ENCODE assay signal across 8 cellular contexts in the genomic region with DNA sequence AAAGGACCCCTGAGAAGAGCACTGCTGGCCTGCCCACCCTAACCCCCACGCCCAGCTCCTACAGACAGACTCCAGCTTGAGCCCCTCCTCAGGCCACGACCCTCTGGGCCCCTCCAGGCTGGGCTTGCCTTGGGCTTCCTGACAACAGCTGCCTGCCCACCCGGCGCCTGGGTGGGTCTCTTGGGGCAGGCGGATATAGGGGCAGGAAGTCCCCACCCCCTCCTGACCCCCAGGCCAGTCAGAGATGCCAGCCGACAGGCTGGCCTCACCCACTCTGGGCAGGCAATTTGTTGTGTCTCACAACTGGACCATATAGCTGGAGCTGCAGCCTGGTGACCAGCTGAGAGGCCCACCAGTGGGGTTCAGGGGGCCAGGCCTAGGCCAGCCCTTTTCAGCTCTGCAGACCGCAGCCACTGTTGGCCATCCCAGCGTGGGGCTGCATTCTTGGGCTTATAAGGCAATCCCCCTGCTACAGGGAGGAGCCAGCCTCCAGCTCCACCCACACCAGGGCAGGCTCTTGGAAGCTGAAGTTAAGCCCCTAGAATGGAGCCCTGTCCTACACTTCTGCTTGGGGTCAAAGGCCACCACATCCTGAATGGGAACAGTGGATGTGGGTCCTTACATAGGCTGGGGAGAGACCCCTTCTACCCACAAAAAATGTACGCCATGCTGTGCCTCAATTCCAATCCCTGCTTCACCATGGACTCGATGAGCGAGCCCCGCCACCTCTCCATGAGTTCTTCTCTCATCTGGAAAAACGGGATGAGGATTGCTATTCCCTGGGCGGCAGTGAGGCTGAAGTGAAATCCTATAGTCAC. TPM values are rescaled to one million over a fixed set of nuclear protein-coding genes. Genes with fewer than 3 reads are reported as not detected.
DNase-seq lines count a peak whose midpoint lies in the region; ATAC-seq, FAIRE-seq and TF ChIP-seq lines count a peak whose summit lies in the region.

No MANE protein-coding gene starts in this region.

- H3K4me2 ChIP-seq in keratinocyte (ENCODE audit: control insufficient read depth, extremely low read depth, insufficient read depth, low read depth, low read length) = peak overlapping the region; percentile 92

- peaks cover 3% of the 10 kb centered on the region for H4K20me1 ChIP-seq in keratinocyte (ENCODE audit: control insufficient read depth, extremely low read depth, insufficient read depth, low read length)

- DNase-seq in AG20443 (ENCODE audit: low spot score) (peak; percentile 85), astrocyte of the hippocampus (ENCODE audit: low read depth, low spot score) (peak; percentile 96), keratinocyte (ENCODE audit: low read depth, low spot score) (no peak), small intestine (no peak)
- no peak for DNase-seq in activated naive CD4-positive, alpha-beta T cell (lab: John Stamatoyannopoulos, UW)

- H3K36me3 ChIP-seq in keratinocyte (ENCODE audit: control insufficient read depth in 2 of 2, extremely low read depth in 1 of 2, insufficient read depth in 2 of 2, low read length in 2 of 2) = peaks cover 7 to 18% of the 10 kb centered on the region in 2 experiments
- peaks cover 0 to 23% (median 13%) of the 10 kb centered on the region in 5 donors for H3K36me3 ChIP-seq in subcutaneous abdominal adipose tissue (ENCODE audit: control insufficient read depth in 5 of 5, insufficient read depth in 5 of 5, low read length in 5 of 5)
- no peaks in the 10 kb centered on the region for H3K36me3 ChIP-seq in small intestine (ENCODE audit: control insufficient read depth in 2 of 2, insufficient read depth in 2 of 2, low read length in 2 of 2)

- no peak for TF ChIP-seq CTCF in keratinocyte (optimal IDR thresholded peaks at IDR 0.05 in 1 of 3, IDR thresholded peaks at IDR 0.05 in 1 of 3, conservative IDR thresholded peaks at IDR 0.05 in 1 of 3; ENCODE audit: extremely low read depth in 1 of 3, insufficient read depth in 2 of 3, low read length in 3 of 3)

- FAIRE-seq in keratinocyte (lab: Jason Lieb, UNC) (no peak), small intestine (lab: Jason Lieb, UNC) (no peak)

- H3K27ac ChIP-seq in keratinocyte (ENCODE audit: control insufficient read depth, insufficient read depth, low read length) (peak overlapping the region; percentile 80), subcutaneous abdominal adipose tissue (ENCODE audit: low read depth, low read length) (peak overlapping the region; percentile 74), small intestine (ENCODE audit: low read depth in 1 of 2, low read length in 1 of 2) (peak overlapping the region in 1 of 2 donors; percentile 83)

- peaks cover 24% of the 10 kb centered on the region for H3K79me2 ChIP-seq in keratinocyte (ENCODE audit: control insufficient read depth, insufficient read depth, low read length)

- H3K27me3 ChIP-seq in keratinocyte (ENCODE audit: control insufficient read depth, extremely low read depth, insufficient read depth, low read length) = no peaks in the 10 kb centered on the region
- no peaks in the 10 kb centered on the region for H3K27me3 ChIP-seq in subcutaneous abdominal adipose tissue (ENCODE audit: control insufficient read depth in 5 of 5, insufficient read depth in 4 of 5, low read length in 5 of 5)
- H3K27me3 ChIP-seq in small intestine (ENCODE audit: control insufficient read depth in 2 of 2, insufficient read depth in 2 of 2, low read length in 2 of 2) = no peaks in the 10 kb centered on the region

- H3K9ac ChIP-seq in keratinocyte (ENCODE audit: control insufficient read depth, extremely low read depth, insufficient read depth, low read length) = peak overlapping the region; percentile 64
- H3K9ac ChIP-seq in subcutaneous abdominal adipose tissue (ENCODE audit: low read length in 5 of 5) = peak overlapping the region in 2 of 5 donors; percentile 34 to 59

- peaks cover 42% of the 10 kb centered on the region for H3K4me1 ChIP-seq in keratinocyte (ENCODE audit: control insufficient read depth, extremely low read depth, insufficient read depth, low read length)
- peaks cover 0 to 50% (median 44%) of the 10 kb centered on the region in 5 donors for H3K4me1 ChIP-seq in subcutaneous abdominal adipose tissue (ENCODE audit: control insufficient read depth in 5 of 5, insufficient read depth in 5 of 5, low read length in 5 of 5)
- H3K4me1 ChIP-seq in small intestine (ENCODE audit: control insufficient read depth in 2 of 2, insufficient read depth in 1 of 2, low read depth in 1 of 2, low read length in 1 of 2) = peaks cover 0 to 3% of the 10 kb centered on the region in 2 donors

- H3K4me3 ChIP-seq in keratinocyte (ENCODE audit: control insufficient read depth in 2 of 3, extremely low read depth in 1 of 3, insufficient read depth in 2 of 3, low read depth in 1 of 3, low read length in 3 of 3) = peak overlapping the region in 2 of 3 experiments; percentile 11 to 77
- H3K4me3 ChIP-seq in subcutaneous abdominal adipose tissue (ENCODE audit: low read depth in 1 of 5, low read length in 5 of 5) = peak overlapping the region in 4 of 5 donors; percentile 29 to 79 (median 64)
- no peak overlapping the region for H3K4me3 ChIP-seq in small intestine (ENCODE audit: low read depth in 1 of 2, low read length in 2 of 2)

- 62 to 83% (median 74%) methylated on average over 14 of the region's 14 CpGs for WGBS in small intestine, 3 donors

- TF ChIP-seq EP300 in Ishikawa (IDR thresholded peaks at IDR 0.05; ENCODE audit: borderline replicate concordance) = peak; percentile 44; the same call in 1 of the 2 replicates

- H3K9me1 ChIP-seq in keratinocyte (ENCODE audit: control insufficient read depth, extremely low read depth, insufficient read depth, low read length) = peaks cover 4% of the 10 kb centered on the region

- TF ChIP-seq RAD21 in Ishikawa (IDR thresholded peaks at IDR 0.05; ENCODE audit: low read depth) = no peak

- H2AFZ ChIP-seq in keratinocyte (ENCODE audit: control insufficient read depth, low read length) = no peak overlapping the region

- H3K9me3 ChIP-seq in keratinocyte (ENCODE audit: control insufficient read depth, low read depth, low read length) (no peaks in the 10 kb centered on the region), subcutaneous abdominal adipose tissue (ENCODE audit: control insufficient read depth in 5 of 5, low read length in 5 of 5) (no peaks in the 10 kb centered on the region), small intestine (ENCODE audit: control insufficient read depth, low read depth) (no peaks in the 10 kb centered on the region)

- dilution Hi-C loops in keratinocyte (cut with MboI; ENCODE audit: extremely low pct_ligation_motif_present, low sequenced_read_pairs) = no loop called here

- no peak for ATAC-seq in HG03565 (IDR thresholded peaks at IDR 0.05; ENCODE audit: unreplicated experiment)

TF ChIP-seq in Ishikawa, 13 proteins besides CTCF, POLR2A, EP300 and RAD21 (continues in another document):
- no peak for TF ChIP-seq NFIC (IDR thresholded peaks at IDR 0.05)

RNA-seq across cellular contexts. Expression of gene PDLIM7, which starts 2.0 kb away (rescaled TPM):
- polyA plus RNA-seq in keratinocyte = 48.5 to 83.6 TPM (median 60.5 TPM) in 3 replicates
- polyA plus RNA-seq in keratinocyte (2011; ENCODE audit: low read depth) = 23.4 TPM
- 33.0 and 72.1 TPM in 2 replicates for polyA plus RNA-seq in keratinocyte (2011; cell fraction: cytosol; rRNA removed)
- 124 and 193 TPM in 2 replicates for polyA plus RNA-seq in keratinocyte (2011; cell fraction: nucleus; rRNA removed)
- polyA plus RNA-seq in keratinocyte (2012; ENCODE audit: low replicate concordance) = 35.6 and 111 TPM in 2 replicates
- 39.5 to 63.3 TPM (median 44.1 TPM) in 3 replicates for polyA minus RNA-seq in keratinocyte
- 84.2 TPM for polyA minus RNA-seq in keratinocyte (2011; cell fraction: cytosol; rRNA and poly(A)+ RNA removed)
- polyA minus RNA-seq in keratinocyte (2011; cell fraction: nucleus; rRNA and poly(A)+ RNA removed) = 61.5 and 66.3 TPM in 2 replicates
- polyA plus RNA-seq in small intestine = 10 to 100 TPM in 1 of 3 donors, 1 to 10 TPM in 2; 3.8 to 44.4 (median 8.9) TPM

RNA-seq across cellular contexts. Expression of gene DOK3, which starts 14.2 kb away (rescaled TPM):
- polyA plus RNA-seq in keratinocyte (1.5 to 3.6 TPM (median 1.7 TPM) in 3 replicates), small intestine (1 to 10 TPM; 3.1 to 6.0 (median 4.1) TPM)
- polyA plus RNA-seq in keratinocyte (2011; ENCODE audit: low read depth) = 0.84 TPM
- 1.2 and 1.4 TPM in 2 replicates for polyA plus RNA-seq in keratinocyte (2011; cell fraction: cytosol; rRNA removed)
- polyA plus RNA-seq in keratinocyte (2011; cell fraction: nucleus; rRNA removed) = 12.7 and 16.8 TPM in 2 replicates
- polyA plus RNA-seq in keratinocyte (2012; ENCODE audit: low replicate concordance) = 1.2 and 2.1 TPM in 2 replicates
- polyA minus RNA-seq in keratinocyte = 0.75 to 2.6 TPM (median 2.5 TPM) in 3 replicates
- not detected for polyA minus RNA-seq in keratinocyte (2011; cell fraction: cytosol; rRNA and poly(A)+ RNA removed)
- polyA minus RNA-seq in keratinocyte (2011; cell fraction: nucleus; rRNA and poly(A)+ RNA removed) = 4.9 and 5.4 TPM in 2 replicates

RNA-seq across cellular contexts. Expression of gene DDX41, which starts 21.3 kb away (rescaled TPM):
- polyA plus RNA-seq in keratinocyte (71.3 to 95.8 TPM (median 81.7 TPM) in 3 replicates), small intestine (10 to 100 TPM; 81.9 to 93.0 (median 82.3) TPM)
- 49.8 TPM for polyA plus RNA-seq in keratinocyte (2011; ENCODE audit: low read depth)
- 52.7 and 109 TPM in 2 replicates for polyA plus RNA-seq in keratinocyte (2011; cell fraction: cytosol; rRNA removed)
- polyA plus RNA-seq in keratinocyte (2011; cell fraction: nucleus; rRNA removed) = 123 and 141 TPM in 2 replicates
- 60.4 and 119 TPM in 2 replicates for polyA plus RNA-seq in keratinocyte (2012; ENCODE audit: low replicate concordance)
- 72.8 to 95.0 TPM (median 76.2 TPM) in 3 replicates for polyA minus RNA-seq in keratinocyte
- 368 TPM for polyA minus RNA-seq in keratinocyte (2011; cell fraction: cytosol; rRNA and poly(A)+ RNA removed)
- polyA minus RNA-seq in keratinocyte (2011; cell fraction: nucleus; rRNA and poly(A)+ RNA removed) = 66.2 and 69.3 TPM in 2 replicates

RNA-seq across cellular contexts. Expression of gene DBN1, which starts 22.0 kb away (rescaled TPM):
- polyA plus RNA-seq in keratinocyte (57.2 to 73.4 TPM (median 59.4 TPM) in 3 replicates), small intestine (10 to 100 TPM in 1 of 3 donors, 1 to 10 TPM in 2; 1.6 to 32.0 (median 5.1) TPM)
- 72.5 TPM for polyA plus RNA-seq in keratinocyte (2011; ENCODE audit: low read depth)
- polyA plus RNA-seq in keratinocyte (2011; cell fraction: cytosol; rRNA removed) = 22.6 and 62.3 TPM in 2 replicates
- polyA plus RNA-seq in keratinocyte (2011; cell fraction: nucleus; rRNA removed) = 107 and 138 TPM in 2 replicates
- 24.6 and 97.5 TPM in 2 replicates for polyA plus RNA-seq in keratinocyte (2012; ENCODE audit: low replicate concordance)
- 54.7 to 116 TPM (median 75.6 TPM) in 3 replicates for polyA minus RNA-seq in keratinocyte
- polyA minus RNA-seq in keratinocyte (2011; cell fraction: cytosol; rRNA and poly(A)+ RNA removed) = 127 TPM
- 50.9 and 67.5 TPM in 2 replicates for polyA minus RNA-seq in keratinocyte (2011; cell fraction: nucleus; rRNA and poly(A)+ RNA removed)

RNA-seq across cellular contexts. Expression of gene PRR7, which starts 48.8 kb away (rescaled TPM):
- polyA plus RNA-seq in keratinocyte = 1.1 to 4.7 TPM (median 4.3 TPM) in 3 replicates
- polyA plus RNA-seq in keratinocyte (2011; ENCODE audit: low read depth) = 0.69 TPM
- 2.2 and 14.0 TPM in 2 replicates for polyA plus RNA-seq in keratinocyte (2011; cell fraction: cytosol; rRNA removed)
- polyA plus RNA-seq in keratinocyte (2011; cell fraction: nucleus; rRNA removed) = 2.8 and 7.2 TPM in 2 replicates
- polyA plus RNA-seq in keratinocyte (2012; ENCODE audit: low replicate concordance) = 2.0 and 7.7 TPM in 2 replicates
- polyA minus RNA-seq in keratinocyte = 0.32 to 2.3 TPM (median 0.40 TPM) in 3 replicates
- 14.4 TPM for polyA minus RNA-seq in keratinocyte (2011; cell fraction: cytosol; rRNA and poly(A)+ RNA removed)
- 2.2 and 3.4 TPM in 2 replicates for polyA minus RNA-seq in keratinocyte (2011; cell fraction: nucleus; rRNA and poly(A)+ RNA removed)
- 1 to 10 TPM; 1.1 to 3.7 (median 3.0) TPM for polyA plus RNA-seq in small intestine

Comparison
In these comparisons a context has a peak if more than half of its experiments do, and no peak if none do; other contexts are left out.
1. DNase-seq: peak in AG20443 (single experiment) and astrocyte of the hippocampus (single experiment); none in keratinocyte (single experiment), activated naive CD4-positive, alpha-beta T cell (0 of 4) and small intestine (single experiment).
2. H3K4me3 ChIP-seq: peak in keratinocyte (2 of 3) and subcutaneous abdominal adipose tissue (4 of 5); none in small intestine (0 of 2).